17 cellular contexts compared by ENCODE assay signal in genomic region chr7:24905996-24906770, GRCh38.
DNase-seq lines count a peak whose midpoint lies in the region; ATAC-seq, FAIRE-seq and TF ChIP-seq lines count a peak whose summit lies in the region.
"Had no signal": no experiment of that assay in that cellular context is flagged by ENCODE, and none has a peak within 500 bp of the region (broad histone marks: within the 10 kb centered on the region; RNA-seq: fewer than 3 reads in every experiment).

No MANE protein-coding gene starts in this region.

- in situ Hi-C loops in GM23248 (cut with MboI) = no loop called here

- TF ChIP-seq CTCF in endothelial cell of umbilical vein (IDR thresholded peaks at IDR 0.05; ENCODE audit: extremely low read depth in 1 of 2, insufficient read depth in 1 of 2, low read depth in 1 of 2, low read length in 2 of 2) = no peak

- H3K9me3 Mint-ChIP-seq in T-helper 2 cell treated with Interferon-gamma antibody and Interleukin-4, amounts not matched to agents 5 μg/mL and 100 μg/mL, for 36 hours = no peaks in the 10 kb centered on the region
- H3K9me3 Mint-ChIP-seq: brain; effector memory CD8-positive, alpha-beta T cell; IgD-negative memory B cell; nephron had no signal

- FAIRE-seq in endothelial cell of umbilical vein (lab: Jason Lieb, UNC) = no peak

- H3K36me3 Mint-ChIP-seq in T-helper 2 cell treated with Interferon-gamma antibody and Interleukin-4, amounts not matched to agents 5 μg/mL and 100 μg/mL, for 36 hours (ENCODE audit: low read depth) = peaks cover 22% of the 10 kb centered on the region
- H3K36me3 Mint-ChIP-seq: brain, IgD-negative memory B cell had no signal

- H3K4me3 ChIP-seq in GM23248 = no peak overlapping the region
- H3K4me3 ChIP-seq in endothelial cell of umbilical vein (replicated peaks in 1 of 3; ENCODE audit: insufficient read depth in 1 of 3, low read depth in 1 of 3, low read length in 3 of 3) = no peak overlapping the region
- H3K4me3 ChIP-seq: right lobe of liver had no signal

- H3K36me3 ChIP-seq in GM23248 (ENCODE audit: low read depth) (no peaks in the 10 kb centered on the region), endothelial cell of umbilical vein (ENCODE audit: control insufficient read depth in 2 of 2, extremely low read depth in 1 of 2, insufficient read depth in 2 of 2, low read length in 2 of 2) (no peaks in the 10 kb centered on the region)
- H3K36me3 ChIP-seq: right lobe of liver had no signal

- H3K9me1 ChIP-seq in endothelial cell of umbilical vein (replicated peaks; ENCODE audit: control insufficient read depth, extremely low read depth, insufficient read depth, low read length) = no peaks in the 10 kb centered on the region

- intact Hi-C loops in endothelial cell of umbilical vein (cut with micrococcal nuclease) = loop anchor here (5.0 kb wide), 1 partner anchor 64 kb away; no protein-coding TSS in a partner anchor

- H3K4me3 Mint-ChIP-seq in T-helper 2 cell treated with Interferon-gamma antibody and Interleukin-4, amounts not matched to agents 5 μg/mL and 100 μg/mL, for 36 hours = no peak overlapping the region
- H3K4me3 Mint-ChIP-seq: brain, IgD-negative memory B cell, nephron had no signal

- H3K4me1 ChIP-seq in GM23248 (ENCODE audit: insufficient read depth) = peaks cover 43% of the 10 kb centered on the region
- H3K4me1 ChIP-seq in endothelial cell of umbilical vein (ENCODE audit: control insufficient read depth, extremely low read depth, insufficient read depth, low read length) = peaks cover 52% of the 10 kb centered on the region

- no peaks in the 10 kb centered on the region for H3K27me3 ChIP-seq in GM23248 (replicated peaks; ENCODE audit: insufficient read depth)
- H3K27me3 ChIP-seq in endothelial cell of umbilical vein (ENCODE audit: control insufficient read depth in 2 of 2, insufficient read depth in 2 of 2, low read length in 2 of 2) = no peaks in the 10 kb centered on the region
- H3K27me3 ChIP-seq: right lobe of liver had no signal

- no peaks in the 10 kb centered on the region for H3K9me2 ChIP-seq in GM23248 (ENCODE audit: insufficient read depth)

- peaks cover 39% of the 10 kb centered on the region for H3K4me1 Mint-ChIP-seq in T-helper 2 cell treated with Interferon-gamma antibody and Interleukin-4, amounts not matched to agents 5 μg/mL and 100 μg/mL, for 36 hours (ENCODE audit: low read depth)

- no TSS peak for BruUV-seq in endothelial cell of umbilical vein (replicated peaks; lab: Mats Ljungman, UMichigan)

- peak; percentile 82 for DNase-seq in A172 (ENCODE audit: low spot score)
- peak; percentile 46 for DNase-seq in GM23248
- DNase-seq in RPMI7951 (ENCODE audit: low read depth) = peak; percentile 40
- no peak for DNase-seq in endothelial cell of umbilical vein (ENCODE audit: low read depth, low spot score)
- DNase-seq in T-helper 2 cell treated with Interferon-gamma antibody and Interleukin-4, amounts not matched to agents 5 μg/mL and 100 μg/mL, for 36 hours (ENCODE audit: low spot score) = no peak
- DNase-seq in DMS 273 (lab: John Stamatoyannopoulos, UW; ENCODE audit: unreplicated experiment) = no peak
- DNase-seq: activated T-cell treated with anti-CD3 and anti-CD28 coated beads, Interleukin-2, amount 50 U/mL, for 24 hours; AML-193; effector memory CD8-positive, alpha-beta T cell; NCI-H2029; NCI-H748 treated with DMSO at 0.1 percent for 48 hours; right lobe of liver had no signal

- H3F3A ChIP-seq in GM23248 (ENCODE audit: insufficient read depth) = peaks cover 39% of the 10 kb centered on the region

- H4K20me1 ChIP-seq in GM23248 (ENCODE audit: insufficient read depth) = no peaks in the 10 kb centered on the region
- H4K20me1 ChIP-seq in endothelial cell of umbilical vein (replicated peaks; ENCODE audit: control insufficient read depth, extremely low read depth, insufficient read depth, low read length) = no peaks in the 10 kb centered on the region

- H3K79me2 ChIP-seq in GM23248 (ENCODE audit: insufficient read depth) (peaks cover 95% of the 10 kb centered on the region), endothelial cell of umbilical vein (ENCODE audit: control insufficient read depth, insufficient read depth, low read length) (peaks cover 76% of the 10 kb centered on the region)

- no peak for TF ChIP-seq POLR2A in endothelial cell of umbilical vein (IDR thresholded peaks at IDR 0.05; ENCODE audit: low read depth, low read length)

- WGBS in GM23248 (ENCODE audit: low coverage in 1 of 2, low lambda C conversion rate in 2 of 2, missing lambda C conversion rate in 2 of 2), 2 experiments = 82 to 83% methylated on average over 4 of the region's 4 CpGs

- dilution Hi-C loops in endothelial cell of umbilical vein (cut with MboI; ENCODE audit: extremely low pct_ligation_motif_present, low sequenced_read_pairs) = no loop called here

- H3K9ac ChIP-seq in GM23248 (no peak overlapping the region), endothelial cell of umbilical vein (replicated peaks; ENCODE audit: extremely low read depth, insufficient read depth, low read length) (no peak overlapping the region)

- H3K27ac ChIP-seq in GM23248 (no peak overlapping the region), endothelial cell of umbilical vein (ENCODE audit: insufficient read depth, low read depth, low read length) (peak overlapping the region; percentile 90)
- H3K27ac ChIP-seq: right lobe of liver had no signal

- no peak overlapping the region for H3K4me2 ChIP-seq in GM23248 (ENCODE audit: unreplicated experiment)
- no peak overlapping the region for H3K4me2 ChIP-seq in endothelial cell of umbilical vein (ENCODE audit: insufficient read depth, low read length)

- ATAC-seq in HG03520 (IDR thresholded peaks at IDR 0.05; ENCODE audit: unreplicated experiment) (no peak), HG03571 (IDR thresholded peaks at IDR 0.05; ENCODE audit: unreplicated experiment) (no peak)
- ATAC-seq: effector memory CD8-positive, alpha-beta T cell; right lobe of liver had no signal

- H3K9me3 ChIP-seq in GM23248 (ENCODE audit: low read depth) (no peaks in the 10 kb centered on the region), endothelial cell of umbilical vein (replicated peaks; ENCODE audit: control insufficient read depth, insufficient read depth, low read length) (no peaks in the 10 kb centered on the region)
- H3K9me3 ChIP-seq: right lobe of liver had no signal

- no peaks in the 10 kb centered on the region for H3K27me3 Mint-ChIP-seq in T-helper 2 cell treated with Interferon-gamma antibody and Interleukin-4, amounts not matched to agents 5 μg/mL and 100 μg/mL, for 36 hours (ENCODE audit: low read depth)
- H3K27me3 Mint-ChIP-seq: activated T-cell treated with anti-CD3 and anti-CD28 coated beads, Interleukin-2, amount 50 U/mL, for 24 hours; brain; effector memory CD8-positive, alpha-beta T cell; IgD-negative memory B cell had no signal

- CTCF ChIA-PET in endothelial cell of umbilical vein (lab: Charles Lee) = interaction anchor here (1.0 to 1.5 kb wide), 2 partner anchors 14 to 73 kb away, joined by 3 to 5 read pairs; no protein-coding TSS in a partner anchor

- H2AFZ ChIP-seq in GM23248 = no peak overlapping the region
- no peak overlapping the region for H2AFZ ChIP-seq in endothelial cell of umbilical vein (ENCODE audit: low read depth, low read length)

- H3K27ac Mint-ChIP-seq in T-helper 2 cell treated with Interferon-gamma antibody and Interleukin-4, amounts not matched to agents 5 μg/mL and 100 μg/mL, for 36 hours = no peak overlapping the region
- H3K27ac Mint-ChIP-seq: activated T-cell treated with anti-CD3 and anti-CD28 coated beads, Interleukin-2, amount 50 U/mL, for 24 hours; brain; effector memory CD8-positive, alpha-beta T cell; IgD-negative memory B cell; nephron had no signal

- POLR2A ChIA-PET in endothelial cell of umbilical vein (lab: Charles Lee) = no interaction called here

TF ChIP-seq in endothelial cell of umbilical vein, 7 proteins besides CTCF, POLR2A, EP300 and RAD21:
- TF ChIP-seq POLR2AphosphoS5 (IDR thresholded peaks at IDR 0.05; ENCODE audit: insufficient read depth, low read depth, low read length) (no peak), GATA2 (IDR thresholded peaks at IDR 0.05; ENCODE audit: insufficient read depth, insufficient read length, low read depth, low read length) (no peak), JUN (IDR thresholded peaks at IDR 0.05; ENCODE audit: borderline replicate concordance, insufficient read depth, insufficient read length, low read depth) (no peak), MAX (IDR thresholded peaks at IDR 0.05; ENCODE audit: insufficient read depth, insufficient read length) (no peak), EZH2 (IDR thresholded peaks at IDR 0.05; ENCODE audit: borderline replicate concordance, low read depth, low read length, severe bottlenecking) (no peak), FOS (IDR thresholded peaks at IDR 0.05; ENCODE audit: borderline replicate concordance, insufficient read depth, low read length) (no peak), MYC (IDR thresholded peaks at IDR 0.05; ENCODE audit: low read depth, low read length) (no peak)

Comparison
In these comparisons a context has a peak if more than half of its experiments do, and no peak if none do; other contexts are left out.
1. DNase-seq: peak in A172 (single experiment), GM23248 (single experiment) and RPMI7951 (single experiment); none in endothelial cell of umbilical vein (single experiment), T-helper 2 cell treated with Interferon-gamma antibody and Interleukin-4, amounts not matched to agents 5 μg/mL and 100 μg/mL, for 36 hours (single experiment) and DMS 273 (single experiment).